9 cellular contexts compared by ENCODE assay signal in the genomic region with DNA sequence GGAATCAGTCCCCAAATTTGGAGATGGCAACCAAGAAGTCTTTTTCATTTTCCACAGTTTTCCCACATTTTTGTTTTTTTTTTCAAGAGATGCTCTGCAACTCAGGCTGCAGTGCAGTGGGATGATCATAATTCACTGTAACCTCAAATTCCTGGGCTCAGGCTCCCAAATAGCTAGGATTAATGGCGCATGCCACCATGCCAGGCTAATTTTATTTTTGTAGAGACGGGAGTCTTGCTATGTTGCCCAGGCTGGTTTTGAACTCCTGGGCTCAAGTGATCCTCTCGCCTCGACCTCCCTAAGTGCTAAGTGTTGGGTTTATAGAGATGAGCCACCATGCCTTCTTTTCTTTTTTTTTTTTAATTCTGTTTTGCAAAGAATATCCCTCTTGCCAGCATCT. TPM values are rescaled to one million over a fixed set of nuclear protein-coding genes. Genes with fewer than 3 reads are reported as not detected.
DNase-seq lines count a peak whose midpoint lies in the region; ATAC-seq and TF ChIP-seq lines count a peak whose summit lies in the region.
"Had no signal": no experiment of that assay in that cellular context is flagged by ENCODE, and none has a peak within 500 bp of the region (broad histone marks: within the 10 kb centered on the region; RNA-seq: fewer than 3 reads in every experiment).

No MANE protein-coding gene starts in this region.

- TF ChIP-seq POLR2A in heart left ventricle (IDR thresholded peaks at IDR 0.05) (no peak), transverse colon (IDR thresholded peaks at IDR 0.05) (no peak)

- H3K27me3 ChIP-seq in heart left ventricle (no peaks in the 10 kb centered on the region), right cardiac atrium (ENCODE audit: control insufficient read depth, insufficient read depth) (no peaks in the 10 kb centered on the region), transverse colon (no peaks in the 10 kb centered on the region)
- H3K27me3 ChIP-seq in naive thymus-derived CD4-positive, alpha-beta T cell (ENCODE audit: control insufficient read depth in 2 of 2, insufficient read depth in 2 of 2, low read length in 2 of 2) = no peaks in the 10 kb centered on the region

- in situ Hi-C loops in transverse colon (cut with MboI; ENCODE audit: low pct_ligation_motif_present in 1 of 4, low pct_unique_long_range_greater_than_20kb in 1 of 4, low sequenced_read_pairs in 3 of 4) = no loop called here
- in situ Hi-C loops in GM13976 (cut with MboI; ENCODE audit: low sequenced_read_pairs, unreplicated experiment) = no loop called here

- peaks cover 69% of the 10 kb centered on the region for H3K4me1 Mint-ChIP-seq in activated naive CD8-positive, alpha-beta T cell treated with anti-CD3 and anti-CD28 coated beads for 36 hours
- H3K4me1 Mint-ChIP-seq in naive thymus-derived CD4-positive, alpha-beta T cell = peaks cover 46 to 82% (median 73%) of the 10 kb centered on the region in 7 donors

- no peaks in the 10 kb centered on the region for H3K9me3 Mint-ChIP-seq in activated naive CD8-positive, alpha-beta T cell treated with anti-CD3 and anti-CD28 coated beads for 36 hours
- H3K9me3 Mint-ChIP-seq in naive thymus-derived CD4-positive, alpha-beta T cell = peaks cover 0 to 2% (median 0%) of the 10 kb centered on the region in 11 donors

- H3K27ac Mint-ChIP-seq in activated naive CD8-positive, alpha-beta T cell treated with anti-CD3 and anti-CD28 coated beads for 36 hours = peak overlapping the region; percentile 100
- peak overlapping the region in 7 of 9 donors; percentile 96 to 100 (median 100) for H3K27ac Mint-ChIP-seq in naive thymus-derived CD4-positive, alpha-beta T cell

- ATAC-seq in heart left ventricle = no peak
- no peak for ATAC-seq in right cardiac atrium
- ATAC-seq in naive thymus-derived CD4-positive, alpha-beta T cell = no peak

- no peak overlapping the region for H3K4me3 ChIP-seq in heart left ventricle
- no peak overlapping the region for H3K4me3 ChIP-seq in right cardiac atrium (ENCODE audit: low read length)
- no peak overlapping the region for H3K4me3 ChIP-seq in naive thymus-derived CD4-positive, alpha-beta T cell (ENCODE audit: low read length)
- no peak overlapping the region for H3K4me3 ChIP-seq in transverse colon
- H3K4me3 ChIP-seq: PC-9 had no signal

- H3K27ac ChIP-seq in heart left ventricle (peak overlapping the region in 8 of 12 donors; percentile 26 to 100 (median 98)), right cardiac atrium (ENCODE audit: low read length) (no peak overlapping the region), transverse colon (peak overlapping the region; percentile 94 to 99 (median 96))
- peak overlapping the region; percentile 22 for H3K27ac ChIP-seq in naive thymus-derived CD4-positive, alpha-beta T cell (ENCODE audit: low read depth, low read length)
- H3K27ac ChIP-seq: PC-9 had no signal

- H3K4me3 Mint-ChIP-seq in activated naive CD8-positive, alpha-beta T cell treated with anti-CD3 and anti-CD28 coated beads for 36 hours = no peak overlapping the region
- peak overlapping the region in 4 of 10 donors; percentile 22 to 93 (median 89) for H3K4me3 Mint-ChIP-seq in naive thymus-derived CD4-positive, alpha-beta T cell

- CTCF ChIA-PET in naive thymus-derived CD4-positive, alpha-beta T cell (lab: Charles Lee) = interaction anchor here (0.6 to 2.0 kb wide), 6 partner anchors 10 to 525 kb away, joined by 4 to 7 read pairs (median 4); no protein-coding TSS in a partner anchor

- intact Hi-C loops in heart left ventricle (cut with DNase I) (loop anchor here in 5 of 10 donors (2.0 to 5.0 kb wide), 2 partner anchors 34 to 35 kb away; a partner anchor contains a TSS), right cardiac atrium (cut with DNase I) (loop anchor here in 1 of 4 donors (5.0 kb wide), 1 partner anchor 35 kb away; a partner anchor contains a TSS), transverse colon (cut with DNase I; ENCODE audit: low total_unique reads) (no loop called here)
- intact Hi-C loops in naive thymus-derived CD4-positive, alpha-beta T cell (cut with micrococcal nuclease) = no loop called here

- POLR2A ChIA-PET in naive thymus-derived CD4-positive, alpha-beta T cell (lab: Charles Lee) = interaction anchor here (1.6 to 28.6 kb wide), 5 partner anchors 12 to 208 kb away, joined by 3 to 1973 read pairs (median 356); a partner anchor contains a TSS

- peaks cover 14% of the 10 kb centered on the region for H3K36me3 Mint-ChIP-seq in activated naive CD8-positive, alpha-beta T cell treated with anti-CD3 and anti-CD28 coated beads for 36 hours
- H3K36me3 Mint-ChIP-seq in naive thymus-derived CD4-positive, alpha-beta T cell = peaks cover 0 to 3% (median 0%) of the 10 kb centered on the region in 5 donors

- WGBS in heart left ventricle, 4 donors = 93 to 97% (median 95%) methylated on average over 4 of the region's 4 CpGs
- 93% methylated on average over 4 of the region's 4 CpGs for WGBS in right cardiac atrium
- WGBS in transverse colon (ENCODE audit: low coverage in 1 of 2), 2 donors = 86 to 88% methylated on average over 1 to 4 of the region's 4 CpGs

- no peaks in the 10 kb centered on the region for H3K27me3 Mint-ChIP-seq in activated naive CD8-positive, alpha-beta T cell treated with anti-CD3 and anti-CD28 coated beads for 36 hours
- no peaks in the 10 kb centered on the region for H3K27me3 Mint-ChIP-seq in naive thymus-derived CD4-positive, alpha-beta T cell

- TF ChIP-seq CTCF in heart left ventricle (IDR thresholded peaks at IDR 0.05) = no peak
- TF ChIP-seq CTCF in transverse colon (IDR thresholded peaks at IDR 0.05) = no peak
- no peak for TF ChIP-seq CTCF in GM13976 (IDR thresholded peaks at IDR 0.05; ENCODE audit: borderline replicate concordance, control extremely low read depth, extremely low read depth, insufficient read depth, missing control alignments)

- no peak for TF ChIP-seq EP300 in transverse colon (IDR thresholded peaks at IDR 0.05; ENCODE audit: low read depth)

- H3K9me3 ChIP-seq in heart left ventricle (no peaks in the 10 kb centered on the region), right cardiac atrium (ENCODE audit: control insufficient read depth, low read length) (no peaks in the 10 kb centered on the region), transverse colon (no peaks in the 10 kb centered on the region)
- H3K9me3 ChIP-seq in naive thymus-derived CD4-positive, alpha-beta T cell (ENCODE audit: control insufficient read depth in 2 of 3, low read length in 3 of 3) = no peaks in the 10 kb centered on the region

- H3K4me1 ChIP-seq in heart left ventricle (peaks cover 3 to 71% (median 29%) of the 10 kb centered on the region in 12 donors), right cardiac atrium (ENCODE audit: control insufficient read depth, insufficient read depth, low read length) (no peaks in the 10 kb centered on the region), transverse colon (peaks cover 0 to 36% (median 21%) of the 10 kb centered on the region in 4 donors)
- peaks cover 42 to 46% of the 10 kb centered on the region in 2 donors for H3K4me1 ChIP-seq in naive thymus-derived CD4-positive, alpha-beta T cell (ENCODE audit: control insufficient read depth in 2 of 2, insufficient read depth in 2 of 2, low read length in 2 of 2)

- H3K36me3 ChIP-seq in heart left ventricle (no peaks in the 10 kb centered on the region), transverse colon (no peaks in the 10 kb centered on the region)
- H3K36me3 ChIP-seq in naive thymus-derived CD4-positive, alpha-beta T cell (ENCODE audit: control insufficient read depth in 2 of 3, insufficient read depth in 3 of 3, low read length in 3 of 3) = no peaks in the 10 kb centered on the region

- DNase-seq in heart left ventricle (no peak), right cardiac atrium (no peak), transverse colon (no peak), AML-193 (lab: John Stamatoyannopoulos, UW) (no peak), GM13976 (ENCODE audit: low spot score) (no peak)
- DNase-seq in activated naive CD8-positive, alpha-beta T cell treated with anti-CD3 and anti-CD28 coated beads for 36 hours = no peak
- no peak for DNase-seq in naive thymus-derived CD4-positive, alpha-beta T cell
- DNase-seq in stimulated activated CD4-positive, alpha-beta T cell treated with anti-CD3 and anti-CD28 coated beads, Interleukin-4, amount 100 ng/mL, for 4 hours = no peak
- DNase-seq: PC-9 had no signal

RNA-seq across cellular contexts. Expression of a gene that starts 35.2 kb away (rescaled TPM):
- total RNA-seq in heart left ventricle (100 to 1,000 TPM; 106 to 274 (median 199) TPM), right cardiac atrium (100 to 1,000 TPM; 233 to 259 (median 239) TPM), transverse colon (100 to 1,000 TPM; 103 to 189 (median 149) TPM)
- polyA plus RNA-seq in heart left ventricle (100 to 1,000 TPM; 212 to 296 TPM), right cardiac atrium (280 TPM)
- 100 to 1,000 TPM; 449 to 455 TPM for total RNA-seq in activated naive CD8-positive, alpha-beta T cell treated with anti-CD3 and anti-CD28 coated beads for 36 hours
- total RNA-seq in naive thymus-derived CD4-positive, alpha-beta T cell = 100 to 1,000 TPM; 257 to 487 (median 368) TPM
- 100 to 1,000 TPM; 178 to 198 TPM for polyA plus RNA-seq in naive thymus-derived CD4-positive, alpha-beta T cell
